Comparison of ENCODE assay signal across 8 cellular contexts in the genomic region with DNA sequence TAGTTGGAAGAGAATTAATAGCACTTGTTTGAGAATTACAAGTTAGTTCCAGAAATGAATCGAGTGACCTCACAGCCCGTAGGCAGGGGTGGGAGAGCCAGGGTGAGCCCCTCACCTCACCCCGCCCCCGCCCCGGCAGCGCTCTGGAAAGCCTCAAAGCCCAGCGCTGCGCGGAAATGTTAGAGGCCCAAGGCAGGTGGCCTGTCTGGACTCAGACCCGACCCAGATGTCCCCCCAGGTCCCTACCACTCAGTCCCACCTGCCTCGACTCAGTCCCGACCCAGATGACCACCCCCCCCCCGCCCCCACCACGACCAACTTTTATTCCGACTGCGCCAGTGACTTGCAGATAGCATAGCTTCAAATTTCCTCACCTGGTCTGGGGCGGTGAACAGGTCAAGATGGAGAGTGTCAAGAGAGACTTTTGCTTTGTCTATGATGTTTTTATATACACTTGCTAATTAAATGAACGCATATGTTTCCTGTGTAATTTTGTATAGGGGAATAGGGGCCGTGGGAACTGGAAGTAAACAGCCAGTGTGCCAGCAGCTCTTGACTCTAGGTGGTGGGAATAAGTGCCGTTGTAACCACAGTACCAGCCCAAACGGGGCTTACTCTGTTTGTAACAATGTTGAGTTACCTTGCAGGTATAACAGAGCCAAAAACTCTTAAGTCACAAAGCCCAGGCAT. TPM values are rescaled to one million over a fixed set of nuclear protein-coding genes. Genes with fewer than 3 reads are reported as not detected.
DNase-seq lines count a peak whose midpoint lies in the region; ATAC-seq and TF ChIP-seq lines count a peak whose summit lies in the region.

No MANE protein-coding gene starts in this region.

- no peak for TF ChIP-seq POLR2A in heart left ventricle (IDR thresholded peaks at IDR 0.05)

- 29 to 56% (median 40%) methylated on average over 13 to 21 of the region's 21 CpGs for WGBS in heart left ventricle, 4 donors

- H3K9me3 ChIP-seq in heart left ventricle (no peaks in the 10 kb centered on the region), muscle layer of colon (ENCODE audit: low read length) (no peaks in the 10 kb centered on the region)

- H3K4me1 ChIP-seq in heart left ventricle (peaks cover 0 to 48% (median 30%) of the 10 kb centered on the region in 12 donors), muscle layer of colon (ENCODE audit: insufficient read depth, low read length) (peaks cover 23% of the 10 kb centered on the region)

- DNase-seq in heart left ventricle, result peak in 1 of 5 donors; percentile 49
- no peak for DNase-seq in left ventricle myocardium superior
- DNase-seq in dermis microvascular lymphatic vessel endothelial cell (ENCODE audit: low read depth in 2 of 2), result peak; percentile 77 to 95
- DNase-seq in NAMALWA (ENCODE audit: low spot score), result no peak

- peak overlapping the region; percentile 76 to 99 (median 90) for H3K4me3 ChIP-seq in heart left ventricle
- peak overlapping the region; percentile 67 to 83 for H3K4me3 ChIP-seq in muscle layer of colon (ENCODE audit: low read depth in 1 of 2, low read length in 2 of 2)

- no peak for TF ChIP-seq CTCF in heart left ventricle (IDR thresholded peaks at IDR 0.05)

- H3K9ac ChIP-seq in muscle layer of colon (ENCODE audit: low read length), result peak overlapping the region; percentile 67

- ATAC-seq in heart left ventricle (no peak), left ventricle myocardium superior (no peak), HG03460 (IDR thresholded peaks at IDR 0.05; ENCODE audit: unreplicated experiment) (no peak), HG03135 (IDR thresholded peaks at IDR 0.05; ENCODE audit: unreplicated experiment) (no peak), HG02973 (IDR thresholded peaks at IDR 0.05; ENCODE audit: unreplicated experiment) (no peak)

- intact Hi-C loops in heart left ventricle (cut with DNase I), result loop anchor here in 7 of 10 donors (2.0 to 10.0 kb wide), 5 partner anchors 45 to 75 kb away; no protein-coding TSS in a partner anchor
- intact Hi-C loops in left ventricle myocardium superior (cut with micrococcal nuclease), result loop anchor here (10.0 kb wide), 1 partner anchor 72 kb away; no protein-coding TSS in a partner anchor

- H3K36me3 ChIP-seq in heart left ventricle, result no peaks in the 10 kb centered on the region
- H3K36me3 ChIP-seq in muscle layer of colon (ENCODE audit: insufficient read depth, low read length), result no peaks in the 10 kb centered on the region

- H3K27me3 ChIP-seq in heart left ventricle (peaks cover 0 to 7% (median 0%) of the 10 kb centered on the region in 9 donors), muscle layer of colon (ENCODE audit: control insufficient read depth in 1 of 2, insufficient read depth in 2 of 2, low read length in 2 of 2) (no peaks in the 10 kb centered on the region)

- H3K27ac ChIP-seq in heart left ventricle (peak overlapping the region; percentile 87 to 100 (median 98)), muscle layer of colon (ENCODE audit: low read depth, low read length) (peak overlapping the region; percentile 97)

RNA-seq across cellular contexts. Expression of a gene that starts 1.2 kb away (rescaled TPM):
- total RNA-seq in heart left ventricle, result 10 to 100 TPM; 13.7 to 73.9 (median 29.1) TPM
- polyA plus RNA-seq in heart left ventricle, result 10 to 100 TPM; 20.0 to 89.9 TPM
- 25.0 TPM for total RNA-seq in left ventricle myocardium superior
- 60.5 and 71.8 TPM in 2 replicates for total RNA-seq in dermis microvascular lymphatic vessel endothelial cell

Comparison
In these comparisons a context has a peak if more than half of its experiments do, and no peak if none do; other contexts are left out.
1. DNase-seq: peak in dermis microvascular lymphatic vessel endothelial cell (2 of 2); none in left ventricle myocardium superior (single experiment) and NAMALWA (single experiment).